15 cellular contexts compared by ENCODE assay signal in the genomic region with DNA sequence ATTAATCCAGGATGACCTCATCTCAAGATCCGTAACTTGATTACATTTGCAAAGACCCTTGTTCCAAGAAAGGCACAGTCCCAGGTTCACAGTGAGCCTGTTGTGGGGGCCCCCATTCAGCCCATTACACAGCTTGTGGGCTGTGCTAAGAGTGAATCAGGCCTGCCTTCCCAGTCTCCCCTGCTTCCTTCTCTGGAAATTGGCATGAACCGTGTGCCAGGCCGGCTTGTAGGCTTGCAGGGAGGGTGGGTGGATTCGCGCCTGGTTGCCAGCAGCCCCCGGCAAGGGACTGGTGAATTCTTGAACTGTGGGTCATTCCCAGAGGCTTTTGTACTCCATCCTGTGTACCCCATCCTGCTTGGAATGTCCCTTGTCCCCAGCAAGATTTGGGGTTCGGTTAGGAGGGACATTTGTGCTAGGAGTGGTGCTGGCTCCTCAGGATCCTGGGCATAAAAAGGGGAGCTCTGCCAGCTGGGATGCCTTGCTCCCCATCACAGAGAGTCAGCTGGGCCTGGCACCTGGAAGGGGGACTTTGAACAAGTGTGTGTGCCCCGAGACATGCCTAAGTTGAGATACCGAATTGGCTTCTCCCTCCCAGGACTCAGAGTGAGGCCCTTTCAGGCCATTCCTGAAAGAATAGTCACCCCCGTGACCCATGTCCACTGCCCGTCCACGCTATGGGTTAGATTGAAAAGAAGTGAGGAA.
DNase-seq lines count a peak whose midpoint lies in the region; ATAC-seq and TF ChIP-seq lines count a peak whose summit lies in the region.
"Had no signal": no experiment of that assay in that cellular context is flagged by ENCODE, and none has a peak within 500 bp of the region (broad histone marks: within the 10 kb centered on the region; RNA-seq: fewer than 3 reads in every experiment).

No MANE protein-coding gene starts in this region.

- intact Hi-C loops in vagina (cut with DNase I) (no loop called here), uterus (cut with DNase I; ENCODE audit: low total_unique reads) (no loop called here)

- no peaks in the 10 kb centered on the region for H3K9me2 ChIP-seq in hepatocyte (replicated peaks; ENCODE audit: insufficient read depth)

- no peaks in the 10 kb centered on the region for H3K27me3 ChIP-seq in hepatocyte
- H3K27me3 ChIP-seq in vagina: no peaks in the 10 kb centered on the region
- no peaks in the 10 kb centered on the region for H3K27me3 ChIP-seq in uterus
- H3K27me3 ChIP-seq: BLaER1 treated with 17β-estradiol and CSF1 and Interleukin-3, amounts not matched to agents 10 nM and 100 nM had no signal

- no peaks in the 10 kb centered on the region for H4K20me1 ChIP-seq in hepatocyte (ENCODE audit: insufficient read depth, poor library complexity, severe bottlenecking)

- H3K27ac ChIP-seq in hepatocyte (no peak overlapping the region), vagina (no peak overlapping the region), uterus (no peak overlapping the region)
- H3K27ac ChIP-seq: BLaER1 treated with 17β-estradiol and CSF1 and Interleukin-3, amounts not matched to agents 10 nM and 100 nM had no signal

- no peak overlapping the region for H3K4me2 ChIP-seq in hepatocyte
- H3K4me2 ChIP-seq: BLaER1 treated with 17β-estradiol and CSF1 and Interleukin-3, amounts not matched to agents 10 nM and 100 nM had no signal

- H3K27me3 Mint-ChIP-seq in activated CD8-positive, alpha-beta memory T cell treated with anti-CD3 and anti-CD28 coated beads, Interleukin-2, amount 10 ng/mL, durations not matched to agents 7 days and 5 days: no peaks in the 10 kb centered on the region
- H3K27me3 Mint-ChIP-seq in osteocyte (ENCODE audit: unreplicated experiment): no peaks in the 10 kb centered on the region

- 95% methylated on average over 12 of the region's 12 CpGs for WGBS in hepatocyte (ENCODE audit: low lambda C conversion rate, missing lambda C conversion rate)

- no peaks in the 10 kb centered on the region for H3K9me3 Mint-ChIP-seq in activated CD8-positive, alpha-beta memory T cell treated with anti-CD3 and anti-CD28 coated beads, Interleukin-2, amount 10 ng/mL, durations not matched to agents 7 days and 5 days (ENCODE audit: low read depth)
- H3K9me3 Mint-ChIP-seq in osteocyte (ENCODE audit: unreplicated experiment): no peaks in the 10 kb centered on the region

- no peak for TF ChIP-seq POLR2A in vagina (IDR thresholded peaks at IDR 0.05)
- TF ChIP-seq POLR2A in uterus (IDR thresholded peaks at IDR 0.05): no peak

- no peak for ATAC-seq in activated CD8-positive, alpha-beta memory T cell treated with anti-CD3 and anti-CD28 coated beads, Interleukin-2, amount 10 ng/mL, durations not matched to agents 7 days and 5 days
- no peak for ATAC-seq in GM21528 (IDR thresholded peaks at IDR 0.05; ENCODE audit: low FRiP score, unreplicated experiment)
- ATAC-seq: PC-3 had no signal

- CTCF ChIA-PET in activated CD8-positive, alpha-beta memory T cell treated with anti-CD3 and anti-CD28 coated beads, Interleukin-2, amount 10 ng/mL, durations not matched to agents 7 days and 5 days (lab: Charles Lee): no interaction called here

- no peak overlapping the region for H3K27ac Mint-ChIP-seq in activated CD8-positive, alpha-beta memory T cell treated with anti-CD3 and anti-CD28 coated beads, Interleukin-2, amount 10 ng/mL, durations not matched to agents 7 days and 5 days
- H3K27ac Mint-ChIP-seq in osteocyte (ENCODE audit: unreplicated experiment): no peak overlapping the region

- H3K79me2 ChIP-seq in hepatocyte: no peaks in the 10 kb centered on the region

- H3K9me3 ChIP-seq in hepatocyte (ENCODE audit: low read depth) (no peaks in the 10 kb centered on the region), vagina (no peaks in the 10 kb centered on the region), uterus (no peaks in the 10 kb centered on the region)

- H2AFZ ChIP-seq in hepatocyte: no peak overlapping the region

- H3K36me3 ChIP-seq in hepatocyte (replicated peaks; ENCODE audit: insufficient read depth, low read depth) (no peaks in the 10 kb centered on the region), vagina (no peaks in the 10 kb centered on the region), uterus (no peaks in the 10 kb centered on the region)
- H3K36me3 ChIP-seq: BLaER1 treated with 17β-estradiol and CSF1 and Interleukin-3, amounts not matched to agents 10 nM and 100 nM had no signal

- no peaks in the 10 kb centered on the region for H3K4me1 Mint-ChIP-seq in activated CD8-positive, alpha-beta memory T cell treated with anti-CD3 and anti-CD28 coated beads, Interleukin-2, amount 10 ng/mL, durations not matched to agents 7 days and 5 days
- no peaks in the 10 kb centered on the region for H3K4me1 Mint-ChIP-seq in osteocyte (ENCODE audit: unreplicated experiment)

- DNase-seq in activated CD8-positive, alpha-beta memory T cell treated with anti-CD3 and anti-CD28 coated beads for 24 hours: peak; percentile 30
- no peak for DNase-seq in activated CD8-positive, alpha-beta memory T cell treated with anti-CD3 and anti-CD28 coated beads, Interleukin-2, amount 10 ng/mL, durations not matched to agents 7 days and 5 days
- DNase-seq in hepatocyte (ENCODE audit: low spot score): peak; percentile 1
- DNase-seq in osteocyte (ENCODE audit: extremely low spot score, unreplicated experiment): peak; percentile 73
- peak; percentile 32 to 81 for DNase-seq in vagina (ENCODE audit: extremely low spot score in 2 of 2)
- no peak for DNase-seq in DMS79 (lab: John Stamatoyannopoulos, UW)
- DNase-seq in uterus: no peak
- DNase-seq: DMS 273 treated with DMSO at 0.1 percent for 48 hours; KBM-7; NCI-H1048; NCI-H69; NK-92 treated with Interleukin-12 subunit alpha and Interleukin-12 subunit beta, amount 100 ng/mL, for 24 hours; PC-3 had no signal

- H3K4me1 ChIP-seq in hepatocyte (ENCODE audit: insufficient read depth) (no peaks in the 10 kb centered on the region), vagina (no peaks in the 10 kb centered on the region), uterus (no peaks in the 10 kb centered on the region)
- H3K4me1 ChIP-seq: BLaER1 treated with 17β-estradiol and CSF1 and Interleukin-3, amounts not matched to agents 10 nM and 100 nM had no signal

- no peak overlapping the region for H3K4me3 Mint-ChIP-seq in activated CD8-positive, alpha-beta memory T cell treated with anti-CD3 and anti-CD28 coated beads, Interleukin-2, amount 10 ng/mL, durations not matched to agents 7 days and 5 days
- H3K4me3 Mint-ChIP-seq in osteocyte (ENCODE audit: unreplicated experiment): no peak overlapping the region

- H3K4me3 ChIP-seq in hepatocyte (no peak overlapping the region), vagina (no peak overlapping the region), uterus (no peak overlapping the region)
- H3K4me3 ChIP-seq: BLaER1 treated with 17β-estradiol and CSF1 and Interleukin-3, amounts not matched to agents 10 nM and 100 nM had no signal

- no peak for TF ChIP-seq CTCF in hepatocyte (IDR thresholded peaks at IDR 0.05; ENCODE audit: poor library complexity)
- no peak for TF ChIP-seq CTCF in osteocyte (IDR thresholded peaks at IDR 0.05)
- TF ChIP-seq CTCF in vagina (IDR thresholded peaks at IDR 0.05): no peak
- no peak for TF ChIP-seq CTCF in uterus (IDR thresholded peaks at IDR 0.05)

- no peaks in the 10 kb centered on the region for H3K36me3 Mint-ChIP-seq in activated CD8-positive, alpha-beta memory T cell treated with anti-CD3 and anti-CD28 coated beads, Interleukin-2, amount 10 ng/mL, durations not matched to agents 7 days and 5 days
- no peaks in the 10 kb centered on the region for H3K36me3 Mint-ChIP-seq in osteocyte (ENCODE audit: unreplicated experiment)

Comparison
In these comparisons a context has a peak if more than half of its experiments do, and no peak if none do; other contexts are left out.
1. DNase-seq: peak in activated CD8-positive, alpha-beta memory T cell treated with anti-CD3 and anti-CD28 coated beads for 24 hours (single experiment), hepatocyte (single experiment), osteocyte (single experiment) and vagina (2 of 2); none in activated CD8-positive, alpha-beta memory T cell treated with anti-CD3 and anti-CD28 coated beads, Interleukin-2, amount 10 ng/mL, durations not matched to agents 7 days and 5 days (single experiment), DMS79 (single experiment) and uterus (0 of 2).